11 cellular contexts compared by ENCODE assay signal in genomic region chr1:154176341-154176740, GRCh38. TPM values are rescaled to one million over a fixed set of nuclear protein-coding genes. Genes with fewer than 3 reads are reported as not detected.
DNase-seq lines count a peak whose midpoint lies in the region; ATAC-seq, FAIRE-seq and TF ChIP-seq lines count a peak whose summit lies in the region.
"Had no signal": no experiment of that assay in that cellular context is flagged by ENCODE, and none has a peak within 500 bp of the region (broad histone marks: within the 10 kb centered on the region; RNA-seq: fewer than 3 reads in every experiment).

No MANE protein-coding gene starts in this region.

- peaks cover 80% of the 10 kb centered on the region for H3K36me3 Mint-ChIP-seq in activated naive CD4-positive, alpha-beta T cell treated with anti-CD3 and anti-CD28 coated beads, Interleukin-2, amount 10 ng/mL, durations not matched to agents 7 days and 5 days

- TF ChIP-seq EP300 in transverse colon (IDR thresholded peaks at IDR 0.05; ENCODE audit: low read depth), result no peak

- no peaks in the 10 kb centered on the region for H3K9me3 ChIP-seq in transverse colon

- peaks cover 29 to 61% (median 58%) of the 10 kb centered on the region in 4 donors for H3K4me1 ChIP-seq in transverse colon

- in situ Hi-C loops in transverse colon (cut with MboI; ENCODE audit: low pct_ligation_motif_present in 1 of 4, low pct_unique_long_range_greater_than_20kb in 1 of 4, low sequenced_read_pairs in 3 of 4), result no loop called here

- peak overlapping the region; percentile 61 to 96 (median 96) for H3K27ac ChIP-seq in transverse colon

- H3K4me1 Mint-ChIP-seq in activated naive CD4-positive, alpha-beta T cell treated with anti-CD3 and anti-CD28 coated beads, Interleukin-2, amount 10 ng/mL, durations not matched to agents 7 days and 5 days, result peaks cover 82% of the 10 kb centered on the region

- no peak overlapping the region for H3K4me3 Mint-ChIP-seq in activated naive CD4-positive, alpha-beta T cell treated with anti-CD3 and anti-CD28 coated beads, Interleukin-2, amount 10 ng/mL, durations not matched to agents 7 days and 5 days

- H3K9me3 Mint-ChIP-seq in activated naive CD4-positive, alpha-beta T cell treated with anti-CD3 and anti-CD28 coated beads, Interleukin-2, amount 10 ng/mL, durations not matched to agents 7 days and 5 days, result no peaks in the 10 kb centered on the region

- no peak for ATAC-seq in GM21786 (IDR thresholded peaks at IDR 0.05; ENCODE audit: unreplicated experiment)

- peaks cover 0 to 40% (median 12%) of the 10 kb centered on the region in 4 donors for H3K36me3 ChIP-seq in transverse colon

- WGBS in transverse colon (ENCODE audit: low coverage in 1 of 2), 2 donors, result 17 to 36% methylated on average over 2 of the region's 2 CpGs

- CTCF ChIA-PET in activated naive CD4-positive, alpha-beta T cell treated with anti-CD3 and anti-CD28 coated beads, Interleukin-2, amount 10 ng/mL, durations not matched to agents 7 days and 5 days (lab: Charles Lee), result no interaction called here

- no peak for TF ChIP-seq CTCF in transverse colon (IDR thresholded peaks at IDR 0.05)

- H3K27me3 Mint-ChIP-seq in activated naive CD4-positive, alpha-beta T cell treated with anti-CD3 and anti-CD28 coated beads, Interleukin-2, amount 10 ng/mL, durations not matched to agents 7 days and 5 days, result no peaks in the 10 kb centered on the region

- H3K27ac Mint-ChIP-seq in activated naive CD4-positive, alpha-beta T cell treated with anti-CD3 and anti-CD28 coated beads, Interleukin-2, amount 10 ng/mL, durations not matched to agents 7 days and 5 days, result peak overlapping the region; percentile 1

- FAIRE-seq in frontal cortex (lab: Jason Lieb, UNC), result no peak

- no peaks in the 10 kb centered on the region for H3K27me3 ChIP-seq in transverse colon

- no peak for TF ChIP-seq POLR2A in transverse colon (IDR thresholded peaks at IDR 0.05)

- intact Hi-C loops in transverse colon (cut with DNase I; ENCODE audit: low total_unique reads), result no loop called here

- DNase-seq in activated naive CD4-positive, alpha-beta T cell treated with anti-CD3 and anti-CD28 coated beads, Interleukin-2, amount 10 ng/mL, durations not matched to agents 7 days and 5 days, result no peak
- no peak for DNase-seq in activated naive CD4-positive, alpha-beta T cell treated with anti-CD3 and anti-CD28 coated beads, Interleukin-2, amount 50 U/mL, for 16 hours
- peak; percentile 61 for DNase-seq in amniotic stem cell (lab: John Stamatoyannopoulos, UW)
- peak; percentile 86 for DNase-seq in iris pigment epithelial cell (ENCODE audit: low read depth)
- DNase-seq in transverse colon, result peak; percentile 28
- no peak for DNase-seq in NCI-H345 (lab: John Stamatoyannopoulos, UW)
- no peak for DNase-seq in frontal cortex (ENCODE audit: low spot score in 2 of 2)
- DNase-seq: activated gamma-delta T cell, nucleus accumbens had no signal

- H3K4me3 ChIP-seq in transverse colon, result no peak overlapping the region

RNA-seq across cellular contexts. Expression of gene TPM3, which starts 15.6 kb away (rescaled TPM):
- 100 to 1,000 TPM; 208 to 434 (median 324) TPM for total RNA-seq in transverse colon
- 245 TPM for total RNA-seq in frontal cortex

RNA-seq across cellular contexts. Expression of gene NUP210L, which starts 21.5 kb away (rescaled TPM):
- not detected for total RNA-seq in transverse colon
- 0.41 TPM for total RNA-seq in frontal cortex

RNA-seq across cellular contexts. Expression of gene CFAP141, which starts 29.8 kb away (rescaled TPM):
- total RNA-seq in transverse colon, result not detected
- not detected for total RNA-seq in frontal cortex
- total RNA-seq: NCI-H460 had no signal

RNA-seq across cellular contexts. Expression of gene UBAP2L, which starts 44.4 kb away (rescaled TPM):
- total RNA-seq in transverse colon, result 10 to 100 TPM; 42.4 to 62.0 (median 50.6) TPM
- 35.5 TPM for total RNA-seq in frontal cortex

Comparison
In these comparisons a context has a peak if more than half of its experiments do, and no peak if none do; other contexts are left out.
1. DNase-seq: peak in amniotic stem cell (single experiment), iris pigment epithelial cell (single experiment) and transverse colon (single experiment); none in activated naive CD4-positive, alpha-beta T cell treated with anti-CD3 and anti-CD28 coated beads, Interleukin-2, amount 10 ng/mL, durations not matched to agents 7 days and 5 days (single experiment), activated naive CD4-positive, alpha-beta T cell treated with anti-CD3 and anti-CD28 coated beads, Interleukin-2, amount 50 U/mL, for 16 hours (single experiment), NCI-H345 (single experiment) and frontal cortex (0 of 2).